Comparison of ENCODE assay signal across 9 cellular contexts in genomic region chr5:103232393-103232999, GRCh38. TPM values are rescaled to one million over a fixed set of nuclear protein-coding genes. Genes with fewer than 3 reads are reported as not detected.
DNase-seq lines count a peak whose midpoint lies in the region; ATAC-seq and TF ChIP-seq lines count a peak whose summit lies in the region.
"Had no signal": no experiment of that assay in that cellular context is flagged by ENCODE, and none has a peak within 500 bp of the region (broad histone marks: within the 10 kb centered on the region; RNA-seq: fewer than 3 reads in every experiment).

No MANE protein-coding gene starts in this region.

- H3K27me3 ChIP-seq in OCI-LY3 (ENCODE audit: low read depth, low read length) (no peaks in the 10 kb centered on the region), dorsolateral prefrontal cortex (no peaks in the 10 kb centered on the region)

- H3K36me3 Mint-ChIP-seq in naive thymus-derived CD8-positive, alpha-beta T cell, result peaks cover 0 to under 1% (median 0%) of the 10 kb centered on the region in 3 donors
- H3K36me3 Mint-ChIP-seq: activated naive CD4-positive, alpha-beta T cell treated with anti-CD3 and anti-CD28 coated beads, Interleukin-2, amount 50 U/mL, for 24 hours had no signal

- no peak overlapping the region for H3K4me2 ChIP-seq in OCI-LY3 (ENCODE audit: low read length)

- TF ChIP-seq CTCF in OCI-LY3 (IDR thresholded peaks at IDR 0.05; ENCODE audit: low read depth, low read length) (peak; percentile 68), dorsolateral prefrontal cortex (IDR thresholded peaks at IDR 0.05 in 54 of 56, conservative IDR thresholded peaks at IDR 0.05 in 2 of 56; ENCODE audit: low read depth in 1 of 56, partially characterized antibody in 56 of 56) (peak; percentile 42 to 90 (median 78))

- H3K9ac ChIP-seq in OCI-LY3 (ENCODE audit: low read length), result no peak overlapping the region

- H4K20me1 ChIP-seq in OCI-LY3 (ENCODE audit: insufficient read depth, low read length), result no peaks in the 10 kb centered on the region

- H3K27ac Mint-ChIP-seq in naive thymus-derived CD8-positive, alpha-beta T cell, result no peak overlapping the region
- H3K27ac Mint-ChIP-seq: activated naive CD4-positive, alpha-beta T cell treated with anti-CD3 and anti-CD28 coated beads, Interleukin-2, amount 50 U/mL, for 24 hours had no signal

- ATAC-seq in GM18873 (IDR thresholded peaks at IDR 0.05; ENCODE audit: low FRiP score, unreplicated experiment) (peak; percentile 80), HG03097 (IDR thresholded peaks at IDR 0.05; ENCODE audit: low FRiP score, unreplicated experiment) (peak; percentile 88)
- peak; percentile 68 to 80 for ATAC-seq in naive thymus-derived CD8-positive, alpha-beta T cell

- H3K4me1 Mint-ChIP-seq in naive thymus-derived CD8-positive, alpha-beta T cell, result no peaks in the 10 kb centered on the region
- H3K4me1 Mint-ChIP-seq: activated naive CD4-positive, alpha-beta T cell treated with anti-CD3 and anti-CD28 coated beads, Interleukin-2, amount 50 U/mL, for 24 hours had no signal

- DNase-seq in DMS53 (lab: John Stamatoyannopoulos, UW) (peak; percentile 70), dorsolateral prefrontal cortex (no peak), NCI-H1930 (lab: John Stamatoyannopoulos, UW) (no peak)
- peak in 4 of 10 donors; percentile 17 to 39 (median 34) for DNase-seq in naive thymus-derived CD8-positive, alpha-beta T cell
- DNase-seq in stimulated activated CD8-positive, alpha-beta memory T cell treated with anti-CD3 and anti-CD28 coated beads, Interleukin-4, amount 100 ng/mL, for 48 hours, result no peak

- H3K27me3 Mint-ChIP-seq in naive thymus-derived CD8-positive, alpha-beta T cell, result peaks cover 1 to 13% (median 5%) of the 10 kb centered on the region in 5 donors

- H3K4me3 ChIP-seq in OCI-LY3 (ENCODE audit: low read length), result no peak overlapping the region
- H3K4me3 ChIP-seq in dorsolateral prefrontal cortex, result no peak overlapping the region

- H3K36me3 ChIP-seq in OCI-LY3 (replicated peaks; ENCODE audit: low read depth, low read length), result no peaks in the 10 kb centered on the region

- no peak overlapping the region for H3K27ac ChIP-seq in OCI-LY3 (ENCODE audit: low read length)
- H3K27ac ChIP-seq in dorsolateral prefrontal cortex, result no peak overlapping the region

- H3K79me2 ChIP-seq in OCI-LY3 (ENCODE audit: low read length), result no peaks in the 10 kb centered on the region

- intact Hi-C loops in dorsolateral prefrontal cortex (cut with DNase I), result loop anchor here in 1 of 2 donors (5.0 kb wide), 1 partner anchor 245 kb away; no protein-coding TSS in a partner anchor

- no peak overlapping the region for H3K4me3 Mint-ChIP-seq in naive thymus-derived CD8-positive, alpha-beta T cell
- H3K4me3 Mint-ChIP-seq: activated naive CD4-positive, alpha-beta T cell treated with anti-CD3 and anti-CD28 coated beads, Interleukin-2, amount 50 U/mL, for 24 hours had no signal

- H3K9me3 Mint-ChIP-seq in naive thymus-derived CD8-positive, alpha-beta T cell, result no peaks in the 10 kb centered on the region
- H3K9me3 Mint-ChIP-seq: activated naive CD4-positive, alpha-beta T cell treated with anti-CD3 and anti-CD28 coated beads, Interleukin-2, amount 50 U/mL, for 24 hours had no signal

- POLR2A ChIA-PET in naive thymus-derived CD8-positive, alpha-beta T cell (lab: Charles Lee), result no interaction called here

- H3K4me1 ChIP-seq in OCI-LY3 (ENCODE audit: low read length), result peaks cover 16% of the 10 kb centered on the region

- H3K9me3 ChIP-seq in OCI-LY3 (ENCODE audit: insufficient read depth, low read length), result no peaks in the 10 kb centered on the region

- H2AFZ ChIP-seq in OCI-LY3 (ENCODE audit: low read depth, low read length), result no peak overlapping the region

RNA-seq across cellular contexts. Expression of gene MACIR, which starts 26.1 kb away (rescaled TPM):
- total RNA-seq in dorsolateral prefrontal cortex, result 10 to 100 TPM; 21.8 to 45.7 (median 34.8) TPM
- total RNA-seq in naive thymus-derived CD8-positive, alpha-beta T cell, result 1 to 10 TPM; 1.8 to 2.2 TPM
- 1 to 10 TPM in 1 of 3 donors, under 1 TPM in 2; 0.76 to 1.2 (median 0.82) TPM for polyA plus RNA-seq in naive thymus-derived CD8-positive, alpha-beta T cell

Comparison
In these comparisons a context has a peak if more than half of its experiments do, and no peak if none do; other contexts are left out.
1. RNA of gene MACIR, which starts 26.1 kb away (total RNA-seq): 21.8 to 45.7 TPM in dorsolateral prefrontal cortex; 1.8 to 2.2 TPM in naive thymus-derived CD8-positive, alpha-beta T cell; every median in the first group is over 4 times any median in the second.
2. Peak in every context shown above with its lines, with median percentiles within 50 percentile points of each other: ATAC-seq.